In the genomic region with DNA sequence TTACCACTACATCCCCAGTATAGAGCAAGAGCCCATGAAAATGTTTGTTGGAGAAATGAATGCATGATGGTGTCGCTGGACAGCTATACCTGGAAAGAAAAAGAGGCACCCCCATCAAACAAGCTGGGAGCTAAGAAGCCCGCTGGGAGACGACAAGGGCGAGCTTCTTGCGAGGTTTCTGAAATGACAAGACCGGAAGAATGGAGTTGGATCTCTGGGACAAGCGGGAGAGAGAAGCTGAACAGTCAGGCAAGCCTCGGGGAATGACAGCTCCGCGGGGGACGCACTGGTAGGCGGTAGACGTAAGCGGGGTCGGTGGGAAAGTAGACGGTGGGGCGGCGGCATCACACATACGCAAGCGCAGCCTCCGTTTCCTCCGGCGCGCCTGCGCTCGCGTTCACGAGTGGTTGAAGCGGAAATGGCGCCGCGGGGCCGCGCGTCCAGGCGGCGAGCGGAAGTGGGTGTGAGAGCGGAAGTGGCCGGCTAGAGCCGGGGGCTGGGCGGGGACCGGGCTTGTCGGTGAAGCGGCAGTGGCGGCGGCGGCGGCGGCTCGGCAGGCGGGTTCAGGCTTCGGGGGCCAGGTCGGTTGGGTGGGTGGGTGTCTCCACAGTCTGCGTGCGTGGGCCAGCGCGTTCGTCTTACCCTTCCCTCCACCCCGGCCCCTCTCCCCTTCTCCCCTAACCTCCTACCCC, we compare ENCODE assay signal across 1 cellular context.
TF ChIP-seq lines count a peak whose summit lies in the region.

Gene ARPC2 (plus strand): TSS at position 516 of the 692 bp plus-strand sequence. CDS start 282 bp downstream, outside the sequence.

TF ChIP-seq in K562, 482 proteins besides CTCF, POLR2A, EP300 and RAD21 (continued from another document and continues in another):
- TF ChIP-seq SFPQ (IDR thresholded peaks at IDR 0.05; ENCODE audit: low read depth, low read length) (no peak), U2AF2 (optimal IDR thresholded peaks at IDR 0.05; ENCODE audit: low read depth, low read length) (no peak), PML (IDR thresholded peaks at IDR 0.05; ENCODE audit: low read length) (peak; percentile 55; the same call in 1 of the 2 replicates), RBFOX2 (IDR thresholded peaks at IDR 0.05; ENCODE audit: low read depth, low read length) (peak; percentile 90), NUFIP1 (IDR thresholded peaks at IDR 0.05; ENCODE audit: partially characterized antibody) (peak; percentile 26), ZNF239 (CRISPR knock-in tag; IDR thresholded peaks at IDR 0.05) (no peak), ZBTB40 (IDR thresholded peaks at IDR 0.05) (peak; percentile 91), ZBTB40 (CRISPR knock-in tag; IDR thresholded peaks at IDR 0.05) (no peak), FIP1L1 (IDR thresholded peaks at IDR 0.05; ENCODE audit: low read depth, low read length, poor library complexity, severe bottlenecking) (no peak), ARHGAP35 (IDR thresholded peaks at IDR 0.05; ENCODE audit: partially characterized antibody) (no peak), ZNF584 (CRISPR knock-in tag; IDR thresholded peaks at IDR 0.05; ENCODE audit: low read depth) (peak; percentile 68; the same call in 1 of the 2 replicates), TEAD1 (CRISPR knock-in tag; IDR thresholded peaks at IDR 0.05) (0 out of 4 replicates have a peak, but pooled peaks of 1 of the 2 experiments have one; percentile 36), ELF4 (CRISPR knock-in tag; IDR thresholded peaks at IDR 0.05) (peak; percentile 57; the same call in 1 of the 2 replicates), NCOA4 (IDR thresholded peaks at IDR 0.05; ENCODE audit: partially characterized antibody) (no peak), ZNF436 (CRISPR knock-in tag; IDR thresholded peaks at IDR 0.05) (no peak), SMARCB1 (IDR thresholded peaks at IDR 0.05; ENCODE audit: insufficient read length, low read depth) (no peak), ZKSCAN8 (CRISPR knock-in tag; IDR thresholded peaks at IDR 0.05) (no peak), BRD4 (IDR thresholded peaks at IDR 0.05) (no peak), ZNF407 (IDR thresholded peaks at IDR 0.05; ENCODE audit: low read depth) (no peak), ZNF77 (CRISPR knock-in tag; IDR thresholded peaks at IDR 0.05) (no peak), SUPT5H (IDR thresholded peaks at IDR 0.05) (peak; percentile 84), MEF2A (IDR thresholded peaks at IDR 0.05; ENCODE audit: control insufficient read depth, low read depth, low read length) (no peak), RBM22 (IDR thresholded peaks at IDR 0.05; ENCODE audit: low read depth, low read length, poor library complexity, severe bottlenecking) (no peak)
- TF ChIP-seq, protein P1, sequence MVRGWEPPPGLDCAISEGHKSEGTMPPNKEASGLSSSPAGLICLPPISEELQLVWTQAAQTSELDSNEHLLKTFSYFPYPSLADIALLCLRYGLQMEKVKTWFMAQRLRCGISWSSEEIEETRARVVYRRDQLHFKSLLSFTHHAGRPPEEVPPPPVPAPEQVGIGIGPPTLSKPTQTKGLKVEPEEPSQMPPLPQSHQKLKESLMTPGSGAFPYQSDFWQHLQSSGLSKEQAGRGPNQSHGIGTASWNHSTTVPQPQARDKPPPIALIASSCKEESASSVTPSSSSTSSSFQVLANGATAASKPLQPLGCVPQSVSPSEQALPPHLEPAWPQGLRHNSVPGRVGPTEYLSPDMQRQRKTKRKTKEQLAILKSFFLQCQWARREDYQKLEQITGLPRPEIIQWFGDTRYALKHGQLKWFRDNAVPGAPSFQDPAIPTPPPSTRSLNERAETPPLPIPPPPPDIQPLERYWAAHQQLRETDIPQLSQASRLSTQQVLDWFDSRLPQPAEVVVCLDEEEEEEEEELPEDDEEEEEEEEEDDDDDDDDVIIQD (CRISPR knock-in tag; IDR thresholded peaks at IDR 0.05), result no peak
- TF ChIP-seq, protein P2, sequence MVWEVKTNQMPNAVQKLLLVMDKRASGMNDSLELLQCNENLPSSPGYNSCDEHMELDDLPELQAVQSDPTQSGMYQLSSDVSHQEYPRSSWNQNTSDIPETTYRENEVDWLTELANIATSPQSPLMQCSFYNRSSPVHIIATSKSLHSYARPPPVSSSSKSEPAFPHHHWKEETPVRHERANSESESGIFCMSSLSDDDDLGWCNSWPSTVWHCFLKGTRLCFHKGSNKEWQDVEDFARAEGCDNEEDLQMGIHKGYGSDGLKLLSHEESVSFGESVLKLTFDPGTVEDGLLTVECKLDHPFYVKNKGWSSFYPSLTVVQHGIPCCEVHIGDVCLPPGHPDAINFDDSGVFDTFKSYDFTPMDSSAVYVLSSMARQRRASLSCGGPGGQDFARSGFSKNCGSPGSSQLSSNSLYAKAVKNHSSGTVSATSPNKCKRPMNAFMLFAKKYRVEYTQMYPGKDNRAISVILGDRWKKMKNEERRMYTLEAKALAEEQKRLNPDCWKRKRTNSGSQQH (CRISPR knock-in tag; IDR thresholded peaks at IDR 0.05), result no peak
- TF ChIP-seq, protein P3, sequence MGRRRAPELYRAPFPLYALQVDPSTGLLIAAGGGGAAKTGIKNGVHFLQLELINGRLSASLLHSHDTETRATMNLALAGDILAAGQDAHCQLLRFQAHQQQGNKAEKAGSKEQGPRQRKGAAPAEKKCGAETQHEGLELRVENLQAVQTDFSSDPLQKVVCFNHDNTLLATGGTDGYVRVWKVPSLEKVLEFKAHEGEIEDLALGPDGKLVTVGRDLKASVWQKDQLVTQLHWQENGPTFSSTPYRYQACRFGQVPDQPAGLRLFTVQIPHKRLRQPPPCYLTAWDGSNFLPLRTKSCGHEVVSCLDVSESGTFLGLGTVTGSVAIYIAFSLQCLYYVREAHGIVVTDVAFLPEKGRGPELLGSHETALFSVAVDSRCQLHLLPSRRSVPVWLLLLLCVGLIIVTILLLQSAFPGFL (CRISPR knock-in tag; IDR thresholded peaks at IDR 0.05), result no peak
